Comparison of ENCODE assay signal across 10 cellular contexts in genomic region chr11:59152312-59152967, GRCh38. TPM values are rescaled to one million over a fixed set of nuclear protein-coding genes. Genes with fewer than 3 reads are reported as not detected.
A peak's percentile ranks its signal among the peaks of the same experiment; 100 is the strongest.
DNase-seq lines count a peak whose midpoint lies in the region; ATAC-seq and TF ChIP-seq lines count a peak whose summit lies in the region.
"Had no signal": no experiment of that assay in that cellular context is flagged by ENCODE, and none has a peak within 500 bp of the region (broad histone marks: within the 10 kb centered on the region; RNA-seq: fewer than 3 reads in every experiment).

No MANE protein-coding gene starts in this region.

- no peak overlapping the region for H3K4me2 ChIP-seq in OCI-LY7 (ENCODE audit: low read length)

- DNase-seq in CD8-positive, alpha-beta memory T cell: no peak
- DNase-seq in OCI-LY7 (ENCODE audit: low spot score) (no peak), Right ventricle myocardium superior (no peak), cortex of kidney (lab: John Stamatoyannopoulos, UW) (no peak), AG08395 (ENCODE audit: low spot score) (no peak), sciatic nerve (ENCODE audit: low spot score) (no peak)
- DNase-seq: NCI-H510A treated with DMSO at 0.1 percent for 48 hours, substantia nigra had no signal

- no peak overlapping the region for H3K4me3 ChIP-seq in CD8-positive, alpha-beta memory T cell (ENCODE audit: low read length)
- no peak overlapping the region for H3K4me3 ChIP-seq in OCI-LY7 (ENCODE audit: low read depth, low read length, poor library complexity, severe bottlenecking)

- H3K9me3 Mint-ChIP-seq in CD8-positive, alpha-beta memory T cell: no peaks in the 10 kb centered on the region

- H3K4me1 ChIP-seq in CD8-positive, alpha-beta memory T cell (ENCODE audit: insufficient read depth, low read length): peaks cover 4% of the 10 kb centered on the region
- peaks cover 11% of the 10 kb centered on the region for H3K4me1 ChIP-seq in OCI-LY7 (ENCODE audit: insufficient read depth, low read length, poor library complexity, severe bottlenecking)

- H3K36me3 Mint-ChIP-seq in CD8-positive, alpha-beta memory T cell: peaks cover 7 to 50% (median 17%) of the 10 kb centered on the region in 3 donors

- TF ChIP-seq CTCF in OCI-LY7 (conservative IDR thresholded peaks at IDR 0.05; ENCODE audit: low read length): no peak

- peak overlapping the region in 6 of 7 donors; percentile 29 to 65 (median 44) for H3K4me3 Mint-ChIP-seq in CD8-positive, alpha-beta memory T cell

- H3K36me3 ChIP-seq in CD8-positive, alpha-beta memory T cell (ENCODE audit: insufficient read depth, low read length): no peaks in the 10 kb centered on the region
- peaks cover 67% of the 10 kb centered on the region for H3K36me3 ChIP-seq in OCI-LY7 (ENCODE audit: insufficient read depth, low read length)

- no peaks in the 10 kb centered on the region for H3K9me2 ChIP-seq in OCI-LY7 (ENCODE audit: insufficient read depth, low read length)

- peaks cover 24% of the 10 kb centered on the region; the same call in 1 of the 2 replicates for H3K79me2 ChIP-seq in OCI-LY7 (ENCODE audit: insufficient read depth, low read depth, low read length)

- no peak overlapping the region for H2AFZ ChIP-seq in OCI-LY7 (ENCODE audit: low read length)

- BruUV-seq in OCI-LY7 (replicated peaks; lab: Mats Ljungman, UMichigan): TSS peak; percentile 43

- ATAC-seq in GM18909 (IDR thresholded peaks at IDR 0.05; ENCODE audit: poor library complexity, unreplicated experiment) (peak; percentile 86), HG02840 (IDR thresholded peaks at IDR 0.05; ENCODE audit: low FRiP score, unreplicated experiment) (peak; percentile 78), Right ventricle myocardium superior (ENCODE audit: poor library complexity) (no peak), sciatic nerve (no peak)

- no peaks in the 10 kb centered on the region for H3K9me3 ChIP-seq in CD8-positive, alpha-beta memory T cell (ENCODE audit: low read length)
- no peaks in the 10 kb centered on the region for H3K9me3 ChIP-seq in OCI-LY7 (ENCODE audit: low read length)

- intact Hi-C loops in OCI-LY7 (cut with micrococcal nuclease; ENCODE audit: unreplicated experiment): no loop called here
- intact Hi-C loops in Right ventricle myocardium superior (cut with DNase I): no loop called here
- intact Hi-C loops in sciatic nerve (cut with DNase I): no loop called here

- POLR2A ChIA-PET in CD8-positive, alpha-beta memory T cell (lab: Charles Lee): no interaction called here
- POLR2A ChIA-PET in OCI-LY7 (lab: Charles Lee): interaction anchor here (0.6 kb wide), 1 partner anchor 12 kb away, joined by 3 read pairs; no protein-coding TSS in a partner anchor

- no peak overlapping the region for H3K27ac ChIP-seq in CD8-positive, alpha-beta memory T cell (ENCODE audit: low read depth, low read length)
- H3K27ac ChIP-seq in OCI-LY7 (ENCODE audit: low read depth, low read length, poor library complexity, severe bottlenecking): no peak overlapping the region

- H3K27me3 ChIP-seq in CD8-positive, alpha-beta memory T cell (ENCODE audit: insufficient read depth, low read length, poor library complexity, severe bottlenecking): no peaks in the 10 kb centered on the region

- CTCF ChIA-PET in CD8-positive, alpha-beta memory T cell (lab: Charles Lee): interaction anchor here (0.9 to 2.3 kb wide), 2 partner anchors 17 to 19 kb away, joined by 3 to 10 read pairs; partner anchors contain the start of gene DTX4
- CTCF ChIA-PET in OCI-LY7 (lab: Charles Lee; ENCODE audit: unreplicated experiment): no interaction called here

- H3K4me1 Mint-ChIP-seq in CD8-positive, alpha-beta memory T cell: peaks cover 14 to 47% (median 38%) of the 10 kb centered on the region in 3 donors

- H3K27me3 Mint-ChIP-seq in CD8-positive, alpha-beta memory T cell: no peaks in the 10 kb centered on the region

- no peaks in the 10 kb centered on the region for H4K20me1 ChIP-seq in OCI-LY7 (ENCODE audit: insufficient read depth, low read length)

- peak overlapping the region; percentile 5 to 89 (median 48) for H3K27ac Mint-ChIP-seq in CD8-positive, alpha-beta memory T cell

RNA-seq across cellular contexts. Expression of gene FAM111A, which starts 9.8 kb away (rescaled TPM):
- 10 to 100 TPM; 71.1 to 73.5 TPM for total RNA-seq in CD8-positive, alpha-beta memory T cell
- polyA plus RNA-seq in CD8-positive, alpha-beta memory T cell: 31.7 TPM
- total RNA-seq in OCI-LY7 (2014; rRNA removed; shearing (Covaris generic)): 80.8 and 83.9 TPM in 2 replicates
- total RNA-seq in OCI-LY7 (2022) (93.7 and 99.8 TPM in 2 replicates), Right ventricle myocardium superior (8.8 TPM), sciatic nerve (48.0 TPM)

RNA-seq across cellular contexts. Expression of gene DTX4, which starts 19.5 kb away (rescaled TPM):
- total RNA-seq in CD8-positive, alpha-beta memory T cell: under 1 TPM; 0.24 to 0.38 TPM
- polyA plus RNA-seq in CD8-positive, alpha-beta memory T cell: 0.98 TPM
- total RNA-seq in OCI-LY7 (2014; rRNA removed; shearing (Covaris generic)): 0.70 and 1.4 TPM in 2 replicates
- total RNA-seq in OCI-LY7 (2022): 9.4 and 9.9 TPM in 2 replicates
- 1.7 TPM for total RNA-seq in Right ventricle myocardium superior
- total RNA-seq in sciatic nerve: 35.9 TPM

RNA-seq across cellular contexts. Expression of gene FAM111B, which starts 45.4 kb away (rescaled TPM):
- 10 to 100 TPM; 40.9 to 46.5 TPM for total RNA-seq in CD8-positive, alpha-beta memory T cell
- polyA plus RNA-seq in CD8-positive, alpha-beta memory T cell: 0.12 TPM
- total RNA-seq in OCI-LY7 (2014; rRNA removed; shearing (Covaris generic)): 30.3 and 37.6 TPM in 2 replicates
- total RNA-seq in OCI-LY7 (2022): 38.1 and 39.8 TPM in 2 replicates
- total RNA-seq in Right ventricle myocardium superior: 1.0 TPM
- 0.89 TPM for total RNA-seq in sciatic nerve

Comparison
In these comparisons a context has a peak if more than half of its experiments do, and no peak if none do; other contexts are left out.
1. ATAC-seq: peak in GM18909 (single experiment) and HG02840 (single experiment); none in Right ventricle myocardium superior (single experiment) and sciatic nerve (single experiment).
2. RNA of gene FAM111B, which starts 45.4 kb away (total RNA-seq): 40.9 to 46.5 TPM in CD8-positive, alpha-beta memory T cell and 30.3 to 39.8 TPM in OCI-LY7; 1.0 TPM in Right ventricle myocardium superior (single experiment) and 0.89 TPM in sciatic nerve (single experiment); every median in the first group is over 10 times any median in the second.